ENCODE assay signal across 8 cellular contexts in genomic region chr10:99659031-99659867, GRCh38. TPM values are rescaled to one million over a fixed set of nuclear protein-coding genes. Genes with fewer than 3 reads are reported as not detected.
DNase-seq lines count a peak whose midpoint lies in the region; TF ChIP-seq lines count a peak whose summit lies in the region.

Gene ENTPD7 (plus strand): TSS chr10:99659509. CDS start chr10:99659957, 448 bp downstream.

- DNase-seq in GM04504 (ENCODE audit: low read depth), result peak; percentile 89
- peak; percentile 78 for DNase-seq in HFF-Myc (ENCODE audit: extremely low read depth, low read depth)
- peak; percentile 93 for DNase-seq in NAMALWA (ENCODE audit: low spot score)
- DNase-seq in SK-MEL-5 (ENCODE audit: low read depth, low spot score), result peak; percentile 94
- DNase-seq in activated naive CD4-positive, alpha-beta T cell treated with anti-CD3 and anti-CD28 coated beads, Interleukin-2, amount 10 ng/mL, durations not matched to agents 7 days and 5 days, result peak; percentile 95
- DNase-seq in germinal center (ENCODE audit: low spot score), result peak; percentile 98
- peak; percentile 83 for DNase-seq in non-pigmented ciliary epithelial cell (ENCODE audit: low read depth)
- peak; percentile 89 for DNase-seq in superior temporal gyrus (ENCODE audit: extremely low spot score)

- H3K4me1 Mint-ChIP-seq in activated naive CD4-positive, alpha-beta T cell treated with anti-CD3 and anti-CD28 coated beads, Interleukin-2, amount 10 ng/mL, durations not matched to agents 7 days and 5 days, result peaks cover 22% of the 10 kb centered on the region

- no peaks in the 10 kb centered on the region for H3K36me3 Mint-ChIP-seq in activated naive CD4-positive, alpha-beta T cell treated with anti-CD3 and anti-CD28 coated beads, Interleukin-2, amount 10 ng/mL, durations not matched to agents 7 days and 5 days

- peak within 1 kb of the TSS; percentile 53 for H3K4me3 ChIP-seq in HFF-Myc (replicated peaks; ENCODE audit: low read depth, low read length)

- CTCF ChIA-PET in activated naive CD4-positive, alpha-beta T cell treated with anti-CD3 and anti-CD28 coated beads, Interleukin-2, amount 10 ng/mL, durations not matched to agents 7 days and 5 days (lab: Charles Lee), result interaction anchor here (0.7 kb wide), 1 partner anchor 41 kb away, joined by 3 read pairs; no protein-coding TSS in a partner anchor

- peak within 1 kb of the TSS; percentile 17 for H3K27ac Mint-ChIP-seq in activated naive CD4-positive, alpha-beta T cell treated with anti-CD3 and anti-CD28 coated beads, Interleukin-2, amount 10 ng/mL, durations not matched to agents 7 days and 5 days

- no peaks in the 10 kb centered on the region for H3K9me3 Mint-ChIP-seq in activated naive CD4-positive, alpha-beta T cell treated with anti-CD3 and anti-CD28 coated beads, Interleukin-2, amount 10 ng/mL, durations not matched to agents 7 days and 5 days

- no peak for TF ChIP-seq CTCF in HFF-Myc (IDR thresholded peaks at IDR 0.05; ENCODE audit: low read depth, low read length, missing control alignments)

- in situ Hi-C loops in SK-MEL-5 (cut with HindIII; ENCODE audit: low pct_unique_long_range_greater_than_20kb, low sequenced_read_pairs), result no loop called here

- peaks cover 21% of the 10 kb centered on the region for H3K27me3 Mint-ChIP-seq in activated naive CD4-positive, alpha-beta T cell treated with anti-CD3 and anti-CD28 coated beads, Interleukin-2, amount 10 ng/mL, durations not matched to agents 7 days and 5 days

- H3K4me3 Mint-ChIP-seq in activated naive CD4-positive, alpha-beta T cell treated with anti-CD3 and anti-CD28 coated beads, Interleukin-2, amount 10 ng/mL, durations not matched to agents 7 days and 5 days, result peak within 1 kb of the TSS; percentile 79

RNA-seq across cellular contexts. Expression of gene ENTPD7, which starts in this region (rescaled TPM):
- total RNA-seq in SK-MEL-5 (2014; rRNA removed; shearing (Covaris generic)), result 19.4 and 21.5 TPM in 2 replicates
- 12.6 and 17.2 TPM in 2 replicates for polyA plus RNA-seq in SK-MEL-5 (2015; cell fraction: cytosol; rRNA removed)
- polyA plus RNA-seq in SK-MEL-5 (2015; cell fraction: nucleus; rRNA removed), result 5.4 and 8.4 TPM in 2 replicates

Comparison
In these comparisons a context has a peak if more than half of its experiments do, and no peak if none do; other contexts are left out.
1. Peak in every context shown above with its lines: DNase-seq and H3K4me3 ChIP-seq.